10 cellular contexts compared by ENCODE assay signal in genomic region chr3:33385423-33385822, GRCh38. TPM values are rescaled to one million over a fixed set of nuclear protein-coding genes. Genes with fewer than 3 reads are reported as not detected.
DNase-seq lines count a peak whose midpoint lies in the region; ATAC-seq and TF ChIP-seq lines count a peak whose summit lies in the region.
"Had no signal": no experiment of that assay in that cellular context is flagged by ENCODE, and none has a peak within 500 bp of the region (broad histone marks: within the 10 kb centered on the region; RNA-seq: fewer than 3 reads in every experiment).

No MANE protein-coding gene starts in this region.

- peaks cover 17% of the 10 kb centered on the region for H3K4me1 Mint-ChIP-seq in CD14-positive monocyte
- peaks cover 19% of the 10 kb centered on the region for H3K4me1 Mint-ChIP-seq in activated T-cell treated with anti-CD3 and anti-CD28 coated beads, Interleukin-2, amount 50 U/mL, for 24 hours (ENCODE audit: low read depth)
- peaks cover 0 to 11% (median 1%) of the 10 kb centered on the region in 4 donors for H3K4me1 Mint-ChIP-seq in naive thymus-derived CD8-positive, alpha-beta T cell

- no peak for TF ChIP-seq CTCF in CD14-positive monocyte (IDR thresholded peaks at IDR 0.05)

- no peak overlapping the region for H3K4me3 Mint-ChIP-seq in CD14-positive monocyte
- no peak overlapping the region for H3K4me3 Mint-ChIP-seq in activated T-cell treated with anti-CD3 and anti-CD28 coated beads, Interleukin-2, amount 50 U/mL, for 24 hours
- no peak overlapping the region for H3K4me3 Mint-ChIP-seq in naive thymus-derived CD8-positive, alpha-beta T cell

- POLR2A ChIA-PET in naive thymus-derived CD8-positive, alpha-beta T cell (lab: Charles Lee) = no interaction called here

- intact Hi-C loops in CD14-positive monocyte (cut with micrococcal nuclease) = no loop called here

- peak in 1 of 2 donors; percentile 55 for ATAC-seq in naive thymus-derived CD8-positive, alpha-beta T cell
- no peak for ATAC-seq in GM18870 (IDR thresholded peaks at IDR 0.05; ENCODE audit: unreplicated experiment)
- ATAC-seq in HG02970 (IDR thresholded peaks at IDR 0.05; ENCODE audit: low FRiP score, unreplicated experiment) = no peak
- ATAC-seq in GM18867 (IDR thresholded peaks at IDR 0.05; ENCODE audit: unreplicated experiment) = no peak

- peak overlapping the region in 3 of 7 donors; percentile 6 to 60 (median 57) for H3K27ac Mint-ChIP-seq in CD14-positive monocyte
- H3K27ac Mint-ChIP-seq in activated T-cell treated with anti-CD3 and anti-CD28 coated beads, Interleukin-2, amount 50 U/mL, for 24 hours = peak overlapping the region; percentile 84
- H3K27ac Mint-ChIP-seq in naive thymus-derived CD8-positive, alpha-beta T cell = peak overlapping the region in 6 of 10 donors; percentile 6 to 84 (median 33)

- H3K9me3 Mint-ChIP-seq in CD14-positive monocyte = peaks cover 0 to 3% (median 0%) of the 10 kb centered on the region in 7 donors
- H3K9me3 Mint-ChIP-seq in activated T-cell treated with anti-CD3 and anti-CD28 coated beads, Interleukin-2, amount 50 U/mL, for 24 hours = no peaks in the 10 kb centered on the region
- no peaks in the 10 kb centered on the region for H3K9me3 Mint-ChIP-seq in naive thymus-derived CD8-positive, alpha-beta T cell

- H3K27me3 Mint-ChIP-seq in CD14-positive monocyte (ENCODE audit: low read depth in 3 of 3) = peaks cover 0 to 2% (median 0%) of the 10 kb centered on the region in 3 donors
- H3K27me3 Mint-ChIP-seq in activated T-cell treated with anti-CD3 and anti-CD28 coated beads, Interleukin-2, amount 50 U/mL, for 24 hours = no peaks in the 10 kb centered on the region
- H3K27me3 Mint-ChIP-seq in naive thymus-derived CD8-positive, alpha-beta T cell = no peaks in the 10 kb centered on the region

- peaks cover 35 to 52% of the 10 kb centered on the region in 2 donors for H3K36me3 Mint-ChIP-seq in CD14-positive monocyte
- H3K36me3 Mint-ChIP-seq in activated T-cell treated with anti-CD3 and anti-CD28 coated beads, Interleukin-2, amount 50 U/mL, for 24 hours (ENCODE audit: low read depth) = peaks cover 53% of the 10 kb centered on the region
- peaks cover 0 to 38% (median 16%) of the 10 kb centered on the region in 3 donors for H3K36me3 Mint-ChIP-seq in naive thymus-derived CD8-positive, alpha-beta T cell

- DNase-seq in CD14-positive monocyte (ENCODE audit: low spot score) (peak; percentile 76), NAMALWA (ENCODE audit: low spot score) (peak; percentile 37), amniotic stem cell (lab: John Stamatoyannopoulos, UW) (no peak)
- DNase-seq in activated T-cell treated with anti-CD3 and anti-CD28 coated beads, Interleukin-2, amount 50 U/mL, for 24 hours = peak; percentile 52
- DNase-seq in naive thymus-derived CD8-positive, alpha-beta T cell = peak in 1 of 10 donors; percentile 15
- DNase-seq: lower lobe of right lung, NCI-H1694 treated with DMSO at 0.1 percent for 48 hours had no signal

RNA-seq across cellular contexts. Expression of gene UBP1, which starts 54.8 kb away (rescaled TPM):
- polyA plus RNA-seq in CD14-positive monocyte = 1 to 10 TPM; 7.8 to 8.8 TPM
- 10 to 100 TPM; 93.1 to 98.9 TPM for total RNA-seq in naive thymus-derived CD8-positive, alpha-beta T cell
- polyA plus RNA-seq in naive thymus-derived CD8-positive, alpha-beta T cell = 10 to 100 TPM in 2 of 3 donors, 1 to 10 TPM in 1; 9.0 to 12.6 (median 12.3) TPM
